Comparison of ENCODE assay signal across 10 cellular contexts in the genomic region with DNA sequence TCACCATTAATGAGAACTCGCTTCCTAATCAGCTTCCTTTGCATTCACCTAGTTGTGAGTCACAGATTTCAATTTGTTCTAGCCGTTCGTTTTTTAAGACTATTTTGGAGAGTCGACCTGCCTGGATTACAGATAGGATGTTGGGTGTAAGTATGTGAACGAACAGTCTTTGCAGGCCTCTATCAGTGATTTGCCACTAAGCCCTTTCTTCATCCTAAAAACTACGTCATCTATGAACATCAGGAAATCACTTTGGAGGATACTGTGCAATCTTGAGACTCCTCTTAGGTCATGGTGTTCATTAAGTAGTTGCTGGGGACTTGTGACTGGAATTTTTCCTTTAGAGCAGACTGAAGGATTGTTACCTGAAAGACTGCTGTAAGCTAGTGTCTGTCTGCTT. TPM values are rescaled to one million over a fixed set of nuclear protein-coding genes. Genes with fewer than 3 reads are reported as not detected.
A peak's percentile ranks its signal among the peaks of the same experiment; 100 is the strongest.
DNase-seq lines count a peak whose midpoint lies in the region; ATAC-seq, FAIRE-seq and TF ChIP-seq lines count a peak whose summit lies in the region.
"Had no signal": no experiment of that assay in that cellular context is flagged by ENCODE, and none has a peak within 500 bp of the region (broad histone marks: within the 10 kb centered on the region; RNA-seq: fewer than 3 reads in every experiment).

No MANE protein-coding gene starts in this region.

- no peak for ATAC-seq in HG03571 (IDR thresholded peaks at IDR 0.05; ENCODE audit: unreplicated experiment)
- ATAC-seq in GM18498 (IDR thresholded peaks at IDR 0.05; ENCODE audit: unreplicated experiment) = no peak

- H3K27me3 ChIP-seq in iPS-15b (ENCODE audit: control insufficient read depth, insufficient read depth, low read length) = no peaks in the 10 kb centered on the region

- POLR2A ChIA-PET in AG04449 (lab: Yijun Ruan, JAX) = no interaction called here

- H3K9me3 ChIP-seq in iPS-15b (ENCODE audit: control insufficient read depth, insufficient read depth, low read length) = no peaks in the 10 kb centered on the region

- no peak for TF ChIP-seq POLR2A in GM12891 (IDR thresholded peaks at IDR 0.05; ENCODE audit: low read depth, low read length)

- H3K9ac ChIP-seq in iPS-15b (ENCODE audit: low read depth, low read length) = no peak overlapping the region

- no peaks in the 10 kb centered on the region for H3K36me3 ChIP-seq in iPS-15b (ENCODE audit: control insufficient read depth, insufficient read depth, low read length)

- H3K4me3 ChIP-seq in AG04449 (ENCODE audit: low read depth, low read length) = peak overlapping the region; percentile 70
- H3K4me3 ChIP-seq in WI38 (ENCODE audit: low read depth, low read length) = peak overlapping the region; percentile 70
- H3K4me3 ChIP-seq in iPS-15b (ENCODE audit: low read depth, low read length) = peak overlapping the region; percentile 93

- CTCF ChIA-PET in AG04449 (lab: Yijun Ruan, JAX) = no interaction called here

- intact Hi-C loops in posterior vena cava (cut with DNase I) = no loop called here

- DNase-seq in AG04449 (ENCODE audit: low read depth, low spot score) = no peak
- DNase-seq in GM12891 (ENCODE audit: insufficient read length, low spot score) = no peak
- no peak for DNase-seq in NCI-H2196 treated with DMSO at 0.1 percent for 48 hours (lab: John Stamatoyannopoulos, UW; ENCODE audit: unreplicated experiment)
- no peak for DNase-seq in posterior vena cava (ENCODE audit: low spot score)
- DNase-seq: NCI-H2029 treated with DMSO at 0.1 percent for 48 hours, substantia nigra had no signal

- TF ChIP-seq CTCF in AG04449 (IDR thresholded peaks at IDR 0.05; ENCODE audit: insufficient read depth, low read length, missing control alignments) (no peak), WI38 (IDR thresholded peaks at IDR 0.05; ENCODE audit: low read depth, low read length) (no peak)

- peak; percentile 38 for FAIRE-seq in GM12891 (lab: Jason Lieb, UNC)

- peaks cover 16% of the 10 kb centered on the region for H3K4me1 ChIP-seq in iPS-15b (ENCODE audit: control insufficient read depth, insufficient read depth, low read length)

TF ChIP-seq in GM12891, 5 proteins besides CTCF, POLR2A, EP300 and RAD21:
- no peak for TF ChIP-seq TAF1 (IDR thresholded peaks at IDR 0.05; ENCODE audit: low read depth, low read length)
- TF ChIP-seq POU2F2 (IDR thresholded peaks at IDR 0.05; ENCODE audit: low read depth, low read length) = no peak
- no peak for TF ChIP-seq PAX5 (IDR thresholded peaks at IDR 0.05; ENCODE audit: insufficient read depth, low read length, severe bottlenecking)
- TF ChIP-seq POLR2AphosphoS5 (IDR thresholded peaks at IDR 0.05; ENCODE audit: low read depth, low read length) = no peak
- no peak for TF ChIP-seq SPI1 (IDR thresholded peaks at IDR 0.05; ENCODE audit: low read depth, low read length)

RNA-seq across cellular contexts. Expression of a gene that starts 1.1 kb away (rescaled TPM):
- 13.1 TPM for polyA plus RNA-seq in GM12891 (2012; ENCODE audit: low read depth, missing spikeins)
- total RNA-seq in posterior vena cava = 10 to 100 TPM; 10.4 to 12.1 TPM

RNA-seq across cellular contexts. Expression of a gene that starts 47.7 kb away (rescaled TPM):
- polyA plus RNA-seq in GM12891 (2012; ENCODE audit: low read depth, missing spikeins) = not detected
- total RNA-seq in posterior vena cava = 1 to 10 TPM; 1.1 to 3.5 TPM
